8 cellular contexts compared by ENCODE assay signal in genomic region chr16:2755158-2755557, GRCh38. TPM values are rescaled to one million over a fixed set of nuclear protein-coding genes. Genes with fewer than 3 reads are reported as not detected.
DNase-seq lines count a peak whose midpoint lies in the region; ATAC-seq and TF ChIP-seq lines count a peak whose summit lies in the region.

No MANE protein-coding gene starts in this region.

- peak overlapping the region; percentile 89 for H3K4me3 Mint-ChIP-seq in activated CD8-positive, alpha-beta memory T cell treated with anti-CD3 and anti-CD28 coated beads, Interleukin-2, amount 10 ng/mL, durations not matched to agents 7 days and 5 days
- H3K4me3 Mint-ChIP-seq in activated CD8-positive, alpha-beta T cell treated with anti-CD3 and anti-CD28 coated beads for 36 hours, result peak overlapping the region; percentile 99

- POLR2A ChIA-PET in activated CD8-positive, alpha-beta T cell treated with anti-CD3 and anti-CD28 coated beads for 36 hours (lab: Charles Lee), result interaction anchor here (3.6 to 5.5 kb wide), 3 partner anchors 9 to 20 kb away, joined by 36 to 80 read pairs (median 45); partner anchors contain the start of gene ELOB

- H3K9me3 ChIP-seq in iPS-18a (ENCODE audit: control insufficient read depth, low read depth, low read length) (no peaks in the 10 kb centered on the region), stomach (no peaks in the 10 kb centered on the region)

- H3K27ac ChIP-seq in iPS-18a (ENCODE audit: low read length) (no peak overlapping the region), stomach (peak overlapping the region in 1 of 5 donors; percentile 100)

- DNase-seq in activated CD8-positive, alpha-beta memory T cell treated with anti-CD3 and anti-CD28 coated beads, Interleukin-2, amount 10 ng/mL, durations not matched to agents 7 days and 5 days, result no peak
- DNase-seq in activated CD8-positive, alpha-beta memory T cell treated with anti-CD3 and anti-CD28 coated beads, Interleukin-2, amount 50 U/mL, for 48 hours, result no peak
- no peak for DNase-seq in activated CD8-positive, alpha-beta T cell treated with anti-CD3 and anti-CD28 coated beads for 36 hours
- DNase-seq in stomach, result no peak
- DNase-seq in T-helper 9 cell, result no peak

- TF ChIP-seq CTCF in activated CD8-positive, alpha-beta T cell treated with anti-CD3 and anti-CD28 coated beads for 36 hours (IDR thresholded peaks at IDR 0.05), result no peak
- no peak for TF ChIP-seq CTCF in stomach (IDR thresholded peaks at IDR 0.05)

- H3K27ac Mint-ChIP-seq in activated CD8-positive, alpha-beta memory T cell treated with anti-CD3 and anti-CD28 coated beads, Interleukin-2, amount 10 ng/mL, durations not matched to agents 7 days and 5 days, result peak overlapping the region; percentile 79
- H3K27ac Mint-ChIP-seq in activated CD8-positive, alpha-beta T cell treated with anti-CD3 and anti-CD28 coated beads for 36 hours, result peak overlapping the region; percentile 94

- peaks cover 12% of the 10 kb centered on the region for H3K4me1 ChIP-seq in iPS-18a (ENCODE audit: control insufficient read depth, low read depth, low read length)
- peaks cover 36 to 77% (median 58%) of the 10 kb centered on the region in 4 donors for H3K4me1 ChIP-seq in stomach

- no peaks in the 10 kb centered on the region for H3K27me3 Mint-ChIP-seq in activated CD8-positive, alpha-beta memory T cell treated with anti-CD3 and anti-CD28 coated beads, Interleukin-2, amount 10 ng/mL, durations not matched to agents 7 days and 5 days
- H3K27me3 Mint-ChIP-seq in activated CD8-positive, alpha-beta T cell treated with anti-CD3 and anti-CD28 coated beads for 36 hours, result no peaks in the 10 kb centered on the region

- H3K27me3 ChIP-seq in iPS-18a (ENCODE audit: control insufficient read depth, insufficient read depth, low read length) (no peaks in the 10 kb centered on the region), stomach (no peaks in the 10 kb centered on the region)

- no peak for TF ChIP-seq POLR2A in stomach (IDR thresholded peaks at IDR 0.05)

- CTCF ChIA-PET in activated CD8-positive, alpha-beta memory T cell treated with anti-CD3 and anti-CD28 coated beads, Interleukin-2, amount 10 ng/mL, durations not matched to agents 7 days and 5 days (lab: Charles Lee), result interaction anchor here (1.1 kb wide), 1 partner anchor 19 kb away, joined by 3 read pairs; no protein-coding TSS in a partner anchor
- CTCF ChIA-PET in activated CD8-positive, alpha-beta T cell treated with anti-CD3 and anti-CD28 coated beads for 36 hours (lab: Charles Lee), result no interaction called here

- H3K4me3 ChIP-seq in iPS-18a (ENCODE audit: low read length) (peak overlapping the region; percentile 88), stomach (peak overlapping the region; percentile 79 to 96 (median 90))

- H3K4me1 Mint-ChIP-seq in activated CD8-positive, alpha-beta memory T cell treated with anti-CD3 and anti-CD28 coated beads, Interleukin-2, amount 10 ng/mL, durations not matched to agents 7 days and 5 days, result peaks cover 62% of the 10 kb centered on the region
- peaks cover 53% of the 10 kb centered on the region for H3K4me1 Mint-ChIP-seq in activated CD8-positive, alpha-beta T cell treated with anti-CD3 and anti-CD28 coated beads for 36 hours (ENCODE audit: low read depth)

- no peak for ATAC-seq in activated CD8-positive, alpha-beta memory T cell treated with anti-CD3 and anti-CD28 coated beads, Interleukin-2, amount 10 ng/mL, durations not matched to agents 7 days and 5 days
- ATAC-seq in activated CD8-positive, alpha-beta T cell treated with anti-CD3 and anti-CD28 coated beads for 36 hours, result no peak
- ATAC-seq in GM21526 (IDR thresholded peaks at IDR 0.05; ENCODE audit: low FRiP score, unreplicated experiment), result no peak
- ATAC-seq in HG02870 (IDR thresholded peaks at IDR 0.05; ENCODE audit: unreplicated experiment), result no peak

- intact Hi-C loops in activated CD8-positive, alpha-beta T cell treated with anti-CD3 and anti-CD28 coated beads for 36 hours (cut with micrococcal nuclease), result no loop called here
- intact Hi-C loops in stomach (cut with DNase I; ENCODE audit: low total_unique reads), result no loop called here

- peaks cover 64% of the 10 kb centered on the region for H3K36me3 Mint-ChIP-seq in activated CD8-positive, alpha-beta memory T cell treated with anti-CD3 and anti-CD28 coated beads, Interleukin-2, amount 10 ng/mL, durations not matched to agents 7 days and 5 days
- peaks cover 75% of the 10 kb centered on the region for H3K36me3 Mint-ChIP-seq in activated CD8-positive, alpha-beta T cell treated with anti-CD3 and anti-CD28 coated beads for 36 hours (ENCODE audit: low read depth)

- TF ChIP-seq EP300 in stomach (IDR thresholded peaks at IDR 0.05), result no peak

- peak overlapping the region; percentile 93 for H3K9ac ChIP-seq in iPS-18a (ENCODE audit: low read length)

- H3K9me3 Mint-ChIP-seq in activated CD8-positive, alpha-beta memory T cell treated with anti-CD3 and anti-CD28 coated beads, Interleukin-2, amount 10 ng/mL, durations not matched to agents 7 days and 5 days (ENCODE audit: low read depth), result no peaks in the 10 kb centered on the region
- peaks cover 1% of the 10 kb centered on the region for H3K9me3 Mint-ChIP-seq in activated CD8-positive, alpha-beta T cell treated with anti-CD3 and anti-CD28 coated beads for 36 hours

- 9 to 22% (median 14%) methylated on average over 3 of the region's 3 CpGs for WGBS in stomach, 5 donors

- H3K36me3 ChIP-seq in iPS-18a (ENCODE audit: control insufficient read depth, low read depth, low read length) (peaks cover 44% of the 10 kb centered on the region), stomach (peaks cover 30 to 42% (median 36%) of the 10 kb centered on the region in 4 donors)

RNA-seq across cellular contexts. Expression of gene SRRM2, which starts 2.7 kb away (rescaled TPM):
- 100 to 1,000 TPM; 631 to 651 TPM for total RNA-seq in activated CD8-positive, alpha-beta memory T cell treated with anti-CD3 and anti-CD28 coated beads, Interleukin-2, amount 10 ng/mL, durations not matched to agents 7 days and 5 days
- total RNA-seq in activated CD8-positive, alpha-beta T cell treated with anti-CD3 and anti-CD28 coated beads for 36 hours, result 100 to 1,000 TPM; 518 to 561 TPM
- 1,000 to 10,000 TPM in 2 of 5 donors, 100 to 1,000 TPM in 3; 142 to 2,165 (median 929) TPM for total RNA-seq in stomach
- polyA plus RNA-seq in stomach, result 100 to 1,000 TPM; 151 to 384 (median 321) TPM

RNA-seq across cellular contexts. Expression of gene ELOB, which starts 21.9 kb away (rescaled TPM):
- 100 to 1,000 TPM; 260 to 318 TPM for total RNA-seq in activated CD8-positive, alpha-beta memory T cell treated with anti-CD3 and anti-CD28 coated beads, Interleukin-2, amount 10 ng/mL, durations not matched to agents 7 days and 5 days
- 100 to 1,000 TPM; 174 to 178 TPM for total RNA-seq in activated CD8-positive, alpha-beta T cell treated with anti-CD3 and anti-CD28 coated beads for 36 hours
- total RNA-seq in stomach, result 100 to 1,000 TPM in 4 of 5 donors, 10 to 100 TPM in 1; 68.1 to 279 (median 174) TPM
- polyA plus RNA-seq in stomach, result 100 to 1,000 TPM; 386 to 713 (median 456) TPM

RNA-seq across cellular contexts. Expression of gene PRSS33, which starts 32.2 kb away (rescaled TPM):
- total RNA-seq in activated CD8-positive, alpha-beta memory T cell treated with anti-CD3 and anti-CD28 coated beads, Interleukin-2, amount 10 ng/mL, durations not matched to agents 7 days and 5 days, result not detected
- total RNA-seq in activated CD8-positive, alpha-beta T cell treated with anti-CD3 and anti-CD28 coated beads for 36 hours, result under 1 TPM in 1 of 2 experiments, not detected in 1; 0.29 TPM
- total RNA-seq in stomach, result not detected
- polyA plus RNA-seq in stomach, result not detected

RNA-seq across cellular contexts. Expression of gene PRSS27, which starts 35.1 kb away (rescaled TPM):
- 1 to 10 TPM; 1.2 to 1.7 TPM for total RNA-seq in activated CD8-positive, alpha-beta memory T cell treated with anti-CD3 and anti-CD28 coated beads, Interleukin-2, amount 10 ng/mL, durations not matched to agents 7 days and 5 days
- 1 to 10 TPM; 1.2 to 1.4 TPM for total RNA-seq in activated CD8-positive, alpha-beta T cell treated with anti-CD3 and anti-CD28 coated beads for 36 hours
- under 1 TPM in 1 of 5 donors, not detected in 4; 0.55 TPM for total RNA-seq in stomach
- polyA plus RNA-seq in stomach, result 10 to 100 TPM in 1 of 3 donors, under 1 TPM in 2; 0.50 to 74.4 (median 0.76) TPM

RNA-seq across cellular contexts. Expression of gene PRSS41, which starts 43.1 kb away (rescaled TPM):
- total RNA-seq in activated CD8-positive, alpha-beta memory T cell treated with anti-CD3 and anti-CD28 coated beads, Interleukin-2, amount 10 ng/mL, durations not matched to agents 7 days and 5 days, result not detected
- total RNA-seq in activated CD8-positive, alpha-beta T cell treated with anti-CD3 and anti-CD28 coated beads for 36 hours, result not detected
- not detected for total RNA-seq in stomach
- not detected for polyA plus RNA-seq in stomach
